In the genomic region with DNA sequence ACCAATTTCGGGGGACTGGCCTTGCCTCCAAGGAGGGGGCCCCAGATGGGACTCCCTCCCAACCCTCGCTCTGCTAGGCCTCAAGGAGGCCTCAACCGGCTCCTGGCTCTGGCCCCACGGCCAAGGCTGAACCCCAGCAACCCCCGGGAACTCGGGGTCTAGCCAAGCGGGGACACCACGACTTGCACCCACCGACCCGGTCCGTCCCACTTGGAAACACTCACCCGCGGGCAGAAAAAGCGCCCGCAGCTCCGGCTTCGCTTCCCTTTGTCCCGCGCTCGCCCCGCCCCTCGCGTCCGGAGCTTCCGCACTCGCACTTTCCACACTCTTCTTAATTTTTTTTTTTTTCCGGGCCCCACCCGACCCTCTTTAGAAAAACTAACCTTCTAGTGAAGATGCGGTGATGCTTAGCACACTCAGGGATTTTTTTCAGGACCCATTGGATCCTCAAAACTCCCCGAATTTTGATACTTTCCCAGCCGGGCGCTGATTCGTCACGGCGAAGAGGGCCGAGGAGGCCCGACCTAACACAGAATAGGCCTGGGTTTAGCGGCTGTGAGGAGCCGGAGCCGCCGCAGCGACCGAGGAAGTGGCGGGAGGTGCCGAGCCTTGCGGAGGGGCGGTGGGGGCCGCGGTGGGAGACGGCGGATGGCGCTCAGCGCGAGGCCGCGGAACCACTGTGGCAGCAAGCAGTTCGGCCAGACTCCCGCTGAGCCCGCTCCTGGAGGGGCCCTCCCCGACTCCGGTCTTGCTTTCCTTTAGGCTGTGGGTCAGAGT, we compare ENCODE assay signal across 1 cellular context.
TF ChIP-seq lines count a peak whose summit lies in the region.

A gene (minus strand): TSS at position 270 of the 777 bp plus-strand sequence. CDS start 2,016 bp downstream, outside the sequence.

TF ChIP-seq in HepG2, 621 proteins besides CTCF, POLR2A, EP300 and RAD21 (continued from another document and continues in another):
- TF ChIP-seq, protein P1, sequence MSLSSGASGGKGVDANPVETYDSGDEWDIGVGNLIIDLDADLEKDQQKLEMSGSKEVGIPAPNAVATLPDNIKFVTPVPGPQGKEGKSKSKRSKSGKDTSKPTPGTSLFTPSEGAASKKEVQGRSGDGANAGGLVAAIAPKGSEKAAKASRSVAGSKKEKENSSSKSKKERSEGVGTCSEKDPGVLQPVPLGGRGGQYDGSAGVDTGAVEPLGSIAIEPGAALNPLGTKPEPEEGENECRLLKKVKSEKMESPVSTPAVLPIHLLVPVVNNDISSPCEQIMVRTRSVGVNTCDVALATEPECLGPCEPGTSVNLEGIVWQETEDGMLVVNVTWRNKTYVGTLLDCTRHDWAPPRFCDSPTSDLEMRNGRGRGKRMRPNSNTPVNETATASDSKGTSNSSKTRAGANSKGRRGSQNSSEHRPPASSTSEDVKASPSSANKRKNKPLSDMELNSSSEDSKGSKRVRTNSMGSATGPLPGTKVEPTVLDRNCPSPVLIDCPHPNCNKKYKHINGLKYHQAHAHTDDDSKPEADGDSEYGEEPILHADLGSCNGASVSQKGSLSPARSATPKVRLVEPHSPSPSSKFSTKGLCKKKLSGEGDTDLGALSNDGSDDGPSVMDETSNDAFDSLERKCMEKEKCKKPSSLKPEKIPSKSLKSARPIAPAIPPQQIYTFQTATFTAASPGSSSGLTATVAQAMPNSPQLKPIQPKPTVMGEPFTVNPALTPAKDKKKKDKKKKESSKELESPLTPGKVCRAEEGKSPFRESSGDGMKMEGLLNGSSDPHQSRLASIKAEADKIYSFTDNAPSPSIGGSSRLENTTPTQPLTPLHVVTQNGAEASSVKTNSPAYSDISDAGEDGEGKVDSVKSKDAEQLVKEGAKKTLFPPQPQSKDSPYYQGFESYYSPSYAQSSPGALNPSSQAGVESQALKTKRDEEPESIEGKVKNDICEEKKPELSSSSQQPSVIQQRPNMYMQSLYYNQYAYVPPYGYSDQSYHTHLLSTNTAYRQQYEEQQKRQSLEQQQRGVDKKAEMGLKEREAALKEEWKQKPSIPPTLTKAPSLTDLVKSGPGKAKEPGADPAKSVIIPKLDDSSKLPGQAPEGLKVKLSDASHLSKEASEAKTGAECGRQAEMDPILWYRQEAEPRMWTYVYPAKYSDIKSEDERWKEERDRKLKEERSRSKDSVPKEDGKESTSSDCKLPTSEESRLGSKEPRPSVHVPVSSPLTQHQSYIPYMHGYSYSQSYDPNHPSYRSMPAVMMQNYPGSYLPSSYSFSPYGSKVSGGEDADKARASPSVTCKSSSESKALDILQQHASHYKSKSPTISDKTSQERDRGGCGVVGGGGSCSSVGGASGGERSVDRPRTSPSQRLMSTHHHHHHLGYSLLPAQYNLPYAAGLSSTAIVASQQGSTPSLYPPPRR (CRISPR knock-in tag; IDR thresholded peaks at IDR 0.05; ENCODE audit: borderline replicate concordance): peak; percentile 48; the same call in 1 of the 2 replicates
- TF ChIP-seq, protein P2, sequence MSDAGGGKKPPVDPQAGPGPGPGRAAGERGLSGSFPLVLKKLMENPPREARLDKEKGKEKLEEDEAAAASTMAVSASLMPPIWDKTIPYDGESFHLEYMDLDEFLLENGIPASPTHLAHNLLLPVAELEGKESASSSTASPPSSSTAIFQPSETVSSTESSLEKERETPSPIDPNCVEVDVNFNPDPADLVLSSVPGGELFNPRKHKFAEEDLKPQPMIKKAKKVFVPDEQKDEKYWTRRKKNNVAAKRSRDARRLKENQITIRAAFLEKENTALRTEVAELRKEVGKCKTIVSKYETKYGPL (CRISPR knock-in tag; IDR thresholded peaks at IDR 0.05): peak; percentile 44; the same call in 1 of the 2 replicates
- peak; percentile 74 for TF ChIP-seq YEATS4 (CRISPR knock-in tag; IDR thresholded peaks at IDR 0.05; ENCODE audit: borderline replicate concordance)
- TF ChIP-seq ISL2 (CRISPR knock-in tag; IDR thresholded peaks at IDR 0.05): no peak; the same call in none of the 2 replicates
- no peak for TF ChIP-seq MAFG (CRISPR knock-in tag; IDR thresholded peaks at IDR 0.05)
- TF ChIP-seq ZBTB1 (CRISPR knock-in tag; IDR thresholded peaks at IDR 0.05; ENCODE audit: borderline replicate concordance): peak; percentile 82; the same call in 1 of the 2 replicates
- TF ChIP-seq ZNF563 (CRISPR knock-in tag; IDR thresholded peaks at IDR 0.05): peak; percentile 88
- TF ChIP-seq SCMH1 (CRISPR knock-in tag; IDR thresholded peaks at IDR 0.05; ENCODE audit: borderline replicate concordance): no peak
- TF ChIP-seq SPEN (CRISPR knock-in tag; IDR thresholded peaks at IDR 0.05; ENCODE audit: low read depth): peak; percentile 93
- TF ChIP-seq ZKSCAN8 (CRISPR knock-in tag; IDR thresholded peaks at IDR 0.05; ENCODE audit: borderline replicate concordance): no peak; the same call in 1 of the 2 replicates
- TF ChIP-seq ZNF224 (CRISPR knock-in tag; IDR thresholded peaks at IDR 0.05): peak; percentile 80
- TF ChIP-seq MIXL1 (CRISPR knock-in tag; IDR thresholded peaks at IDR 0.05): 0 out of 2 replicates have a peak, but pooled peaks have one; percentile 14
- TF ChIP-seq, protein P3, sequence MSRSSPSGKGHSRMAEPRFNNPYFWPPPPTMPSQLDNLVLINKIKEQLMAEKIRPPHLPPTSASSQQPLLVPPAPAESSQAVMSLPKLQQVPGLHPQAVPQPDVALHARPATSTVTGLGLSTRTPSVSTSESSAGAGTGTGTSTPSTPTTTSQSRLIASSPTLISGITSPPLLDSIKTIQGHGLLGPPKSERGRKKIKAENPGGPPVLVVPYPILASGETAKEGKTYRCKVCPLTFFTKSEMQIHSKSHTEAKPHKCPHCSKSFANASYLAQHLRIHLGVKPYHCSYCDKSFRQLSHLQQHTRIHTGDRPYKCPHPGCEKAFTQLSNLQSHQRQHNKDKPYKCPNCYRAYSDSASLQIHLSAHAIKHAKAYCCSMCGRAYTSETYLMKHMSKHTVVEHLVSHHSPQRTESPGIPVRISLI (CRISPR knock-in tag; IDR thresholded peaks at IDR 0.05; ENCODE audit: borderline replicate concordance): no peak
- TF ChIP-seq ZMYM4 (CRISPR knock-in tag; IDR thresholded peaks at IDR 0.05): peak; percentile 51
- TF ChIP-seq, protein P4, sequence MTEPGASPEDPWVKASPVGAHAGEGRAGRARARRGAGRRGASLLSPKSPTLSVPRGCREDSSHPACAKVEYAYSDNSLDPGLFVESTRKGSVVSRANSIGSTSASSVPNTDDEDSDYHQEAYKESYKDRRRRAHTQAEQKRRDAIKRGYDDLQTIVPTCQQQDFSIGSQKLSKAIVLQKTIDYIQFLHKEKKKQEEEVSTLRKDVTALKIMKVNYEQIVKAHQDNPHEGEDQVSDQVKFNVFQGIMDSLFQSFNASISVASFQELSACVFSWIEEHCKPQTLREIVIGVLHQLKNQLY (CRISPR knock-in tag; IDR thresholded peaks at IDR 0.05): 0 out of 2 replicates have a peak, but pooled peaks have one; percentile 35
- TF ChIP-seq ELF3 (CRISPR knock-in tag; IDR thresholded peaks at IDR 0.05): peak; percentile 19; the same call in 1 of the 2 replicates
- TF ChIP-seq, protein P5, sequence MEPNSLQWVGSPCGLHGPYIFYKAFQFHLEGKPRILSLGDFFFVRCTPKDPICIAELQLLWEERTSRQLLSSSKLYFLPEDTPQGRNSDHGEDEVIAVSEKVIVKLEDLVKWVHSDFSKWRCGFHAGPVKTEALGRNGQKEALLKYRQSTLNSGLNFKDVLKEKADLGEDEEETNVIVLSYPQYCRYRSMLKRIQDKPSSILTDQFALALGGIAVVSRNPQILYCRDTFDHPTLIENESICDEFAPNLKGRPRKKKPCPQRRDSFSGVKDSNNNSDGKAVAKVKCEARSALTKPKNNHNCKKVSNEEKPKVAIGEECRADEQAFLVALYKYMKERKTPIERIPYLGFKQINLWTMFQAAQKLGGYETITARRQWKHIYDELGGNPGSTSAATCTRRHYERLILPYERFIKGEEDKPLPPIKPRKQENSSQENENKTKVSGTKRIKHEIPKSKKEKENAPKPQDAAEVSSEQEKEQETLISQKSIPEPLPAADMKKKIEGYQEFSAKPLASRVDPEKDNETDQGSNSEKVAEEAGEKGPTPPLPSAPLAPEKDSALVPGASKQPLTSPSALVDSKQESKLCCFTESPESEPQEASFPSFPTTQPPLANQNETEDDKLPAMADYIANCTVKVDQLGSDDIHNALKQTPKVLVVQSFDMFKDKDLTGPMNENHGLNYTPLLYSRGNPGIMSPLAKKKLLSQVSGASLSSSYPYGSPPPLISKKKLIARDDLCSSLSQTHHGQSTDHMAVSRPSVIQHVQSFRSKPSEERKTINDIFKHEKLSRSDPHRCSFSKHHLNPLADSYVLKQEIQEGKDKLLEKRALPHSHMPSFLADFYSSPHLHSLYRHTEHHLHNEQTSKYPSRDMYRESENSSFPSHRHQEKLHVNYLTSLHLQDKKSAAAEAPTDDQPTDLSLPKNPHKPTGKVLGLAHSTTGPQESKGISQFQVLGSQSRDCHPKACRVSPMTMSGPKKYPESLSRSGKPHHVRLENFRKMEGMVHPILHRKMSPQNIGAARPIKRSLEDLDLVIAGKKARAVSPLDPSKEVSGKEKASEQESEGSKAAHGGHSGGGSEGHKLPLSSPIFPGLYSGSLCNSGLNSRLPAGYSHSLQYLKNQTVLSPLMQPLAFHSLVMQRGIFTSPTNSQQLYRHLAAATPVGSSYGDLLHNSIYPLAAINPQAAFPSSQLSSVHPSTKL (CRISPR knock-in tag; IDR thresholded peaks at IDR 0.05): peak; percentile 33; the same call in 1 of the 2 replicates
- no peak for TF ChIP-seq JUN (CRISPR knock-in tag; IDR thresholded peaks at IDR 0.05)
- peak; percentile 93 for TF ChIP-seq TAF1 (CRISPR knock-in tag; IDR thresholded peaks at IDR 0.05)
- no peak; the same call in 1 of the 2 replicates for TF ChIP-seq ZBTB21 (CRISPR knock-in tag; IDR thresholded peaks at IDR 0.05)
- peak; percentile 61; the same call in 1 of the 2 replicates for TF ChIP-seq ARHGAP35 (CRISPR knock-in tag; IDR thresholded peaks at IDR 0.05; ENCODE audit: borderline replicate concordance)
- TF ChIP-seq STAG1 (CRISPR knock-in tag; IDR thresholded peaks at IDR 0.05): no peak
- TF ChIP-seq ZNF24 (IDR thresholded peaks at IDR 0.05): no peak
- no peak for TF ChIP-seq ZKSCAN5 (CRISPR knock-in tag; IDR thresholded peaks at IDR 0.05)
- no peak for TF ChIP-seq NONO (IDR thresholded peaks at IDR 0.05)
- TF ChIP-seq NONO (CRISPR knock-in tag; conservative IDR thresholded peaks at IDR 0.05): no peak
- TF ChIP-seq ZNF354B (CRISPR knock-in tag; IDR thresholded peaks at IDR 0.05): no peak
- TF ChIP-seq JDP2 (CRISPR knock-in tag; IDR thresholded peaks at IDR 0.05; ENCODE audit: borderline replicate concordance): no peak
- peak; percentile 79 for TF ChIP-seq ARNT2 (CRISPR knock-in tag; IDR thresholded peaks at IDR 0.05; ENCODE audit: low read depth)
- peak; percentile 46 for TF ChIP-seq MED8 (CRISPR knock-in tag; IDR thresholded peaks at IDR 0.05; ENCODE audit: insufficient replicate concordance)
- TF ChIP-seq, protein P6, sequence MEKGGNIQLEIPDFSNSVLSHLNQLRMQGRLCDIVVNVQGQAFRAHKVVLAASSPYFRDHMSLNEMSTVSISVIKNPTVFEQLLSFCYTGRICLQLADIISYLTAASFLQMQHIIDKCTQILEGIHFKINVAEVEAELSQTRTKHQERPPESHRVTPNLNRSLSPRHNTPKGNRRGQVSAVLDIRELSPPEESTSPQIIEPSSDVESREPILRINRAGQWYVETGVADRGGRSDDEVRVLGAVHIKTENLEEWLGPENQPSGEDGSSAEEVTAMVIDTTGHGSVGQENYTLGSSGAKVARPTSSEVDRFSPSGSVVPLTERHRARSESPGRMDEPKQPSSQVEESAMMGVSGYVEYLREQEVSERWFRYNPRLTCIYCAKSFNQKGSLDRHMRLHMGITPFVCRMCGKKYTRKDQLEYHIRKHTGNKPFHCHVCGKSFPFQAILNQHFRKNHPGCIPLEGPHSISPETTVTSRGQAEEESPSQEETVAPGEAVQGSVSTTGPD (CRISPR knock-in tag; IDR thresholded peaks at IDR 0.05): no peak; the same call in 1 of the 2 replicates
- no peak for TF ChIP-seq ZBTB8A (CRISPR knock-in tag; IDR thresholded peaks at IDR 0.05; ENCODE audit: borderline replicate concordance, low read depth)
- no peak for TF ChIP-seq CHD4 (IDR thresholded peaks at IDR 0.05; ENCODE audit: borderline replicate concordance, low read length)
- TF ChIP-seq, protein P7, sequence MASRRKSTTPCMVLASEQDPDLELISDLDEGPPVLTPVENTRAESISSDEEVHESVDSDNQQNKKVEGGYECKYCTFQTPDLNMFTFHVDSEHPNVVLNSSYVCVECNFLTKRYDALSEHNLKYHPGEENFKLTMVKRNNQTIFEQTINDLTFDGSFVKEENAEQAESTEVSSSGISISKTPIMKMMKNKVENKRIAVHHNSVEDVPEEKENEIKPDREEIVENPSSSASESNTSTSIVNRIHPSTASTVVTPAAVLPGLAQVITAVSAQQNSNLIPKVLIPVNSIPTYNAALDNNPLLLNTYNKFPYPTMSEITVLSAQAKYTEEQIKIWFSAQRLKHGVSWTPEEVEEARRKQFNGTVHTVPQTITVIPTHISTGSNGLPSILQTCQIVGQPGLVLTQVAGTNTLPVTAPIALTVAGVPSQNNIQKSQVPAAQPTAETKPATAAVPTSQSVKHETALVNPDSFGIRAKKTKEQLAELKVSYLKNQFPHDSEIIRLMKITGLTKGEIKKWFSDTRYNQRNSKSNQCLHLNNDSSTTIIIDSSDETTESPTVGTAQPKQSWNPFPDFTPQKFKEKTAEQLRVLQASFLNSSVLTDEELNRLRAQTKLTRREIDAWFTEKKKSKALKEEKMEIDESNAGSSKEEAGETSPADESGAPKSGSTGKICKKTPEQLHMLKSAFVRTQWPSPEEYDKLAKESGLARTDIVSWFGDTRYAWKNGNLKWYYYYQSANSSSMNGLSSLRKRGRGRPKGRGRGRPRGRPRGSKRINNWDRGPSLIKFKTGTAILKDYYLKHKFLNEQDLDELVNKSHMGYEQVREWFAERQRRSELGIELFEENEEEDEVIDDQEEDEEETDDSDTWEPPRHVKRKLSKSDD (CRISPR knock-in tag; IDR thresholded peaks at IDR 0.05; ENCODE audit: low read depth): peak; percentile 56; the same call in 1 of the 2 replicates
- no peak for TF ChIP-seq CBFB (CRISPR knock-in tag; IDR thresholded peaks at IDR 0.05)
- TF ChIP-seq, protein P8, sequence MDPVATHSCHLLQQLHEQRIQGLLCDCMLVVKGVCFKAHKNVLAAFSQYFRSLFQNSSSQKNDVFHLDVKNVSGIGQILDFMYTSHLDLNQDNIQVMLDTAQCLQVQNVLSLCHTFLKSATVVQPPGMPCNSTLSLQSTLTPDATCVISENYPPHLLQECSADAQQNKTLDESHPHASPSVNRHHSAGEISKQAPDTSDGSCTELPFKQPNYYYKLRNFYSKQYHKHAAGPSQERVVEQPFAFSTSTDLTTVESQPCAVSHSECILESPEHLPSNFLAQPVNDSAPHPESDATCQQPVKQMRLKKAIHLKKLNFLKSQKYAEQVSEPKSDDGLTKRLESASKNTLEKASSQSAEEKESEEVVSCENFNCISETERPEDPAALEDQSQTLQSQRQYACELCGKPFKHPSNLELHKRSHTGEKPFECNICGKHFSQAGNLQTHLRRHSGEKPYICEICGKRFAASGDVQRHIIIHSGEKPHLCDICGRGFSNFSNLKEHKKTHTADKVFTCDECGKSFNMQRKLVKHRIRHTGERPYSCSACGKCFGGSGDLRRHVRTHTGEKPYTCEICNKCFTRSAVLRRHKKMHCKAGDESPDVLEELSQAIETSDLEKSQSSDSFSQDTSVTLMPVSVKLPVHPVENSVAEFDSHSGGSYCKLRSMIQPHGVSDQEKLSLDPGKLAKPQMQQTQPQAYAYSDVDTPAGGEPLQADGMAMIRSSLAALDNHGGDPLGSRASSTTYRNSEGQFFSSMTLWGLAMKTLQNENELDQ (CRISPR knock-in tag; IDR thresholded peaks at IDR 0.05; ENCODE audit: borderline replicate concordance): peak; percentile 75; the same call in 1 of the 2 replicates
- no peak for TF ChIP-seq ZNF3 (CRISPR knock-in tag; IDR thresholded peaks at IDR 0.05)
